Comparison of ENCODE assay signal across 12 cellular contexts in genomic region chr10:48209246-48209645, GRCh38.
"Had no signal": no experiment of that assay in that cellular context is flagged by ENCODE, and none has a peak within 500 bp of the region (broad histone marks: within the 10 kb centered on the region; RNA-seq: fewer than 3 reads in every experiment).

No MANE protein-coding gene starts in this region.

- H3K4me1 ChIP-seq: sigmoid colon, tibial nerve, uterus had no signal

- H3K27me3 ChIP-seq: cardiac muscle cell, dorsolateral prefrontal cortex, sigmoid colon, tibial nerve had no signal

- DNase-seq: activated CD4-positive, alpha-beta T cell treated with anti-CD3 and anti-CD28 coated beads, Interleukin-2, amount 50 U/mL, for 1 hour; activated CD8-positive, alpha-beta memory T cell treated with anti-CD3 and anti-CD28 coated beads for 24 hours; activated naive CD8-positive, alpha-beta T cell treated with anti-CD3 and anti-CD28 coated beads for 36 hours; dorsolateral prefrontal cortex; endodermal cell; sigmoid colon; stimulated activated CD4-positive, alpha-beta T cell treated with anti-CD3 and anti-CD28 coated beads, Interleukin-12 subunit alpha, Interleukin-12 subunit beta, amount 100 ng/mL, for 4 hours; stimulated activated CD4-positive, alpha-beta T cell treated with anti-CD3 and anti-CD28 coated beads, Interleukin-2, amount 100 ng/mL, for 24 hours; uterus had no signal

- H3K4me3 ChIP-seq: cardiac muscle cell, dorsolateral prefrontal cortex, sigmoid colon, tibial nerve, uterus had no signal

- H3K9me3 ChIP-seq: sigmoid colon, tibial nerve, uterus had no signal

- H3K36me3 ChIP-seq: cardiac muscle cell, sigmoid colon, tibial nerve, uterus had no signal

- ATAC-seq: stimulated activated effector memory CD8-positive, alpha-beta T cell treated with anti-CD3 and anti-CD28 coated beads, Interleukin-12 subunit alpha, Interleukin-12 subunit beta, amount 100 ng/mL, for 72 hours had no signal

- H3K27ac ChIP-seq: cardiac muscle cell, dorsolateral prefrontal cortex, sigmoid colon, tibial nerve, uterus had no signal
